In the genomic region with DNA sequence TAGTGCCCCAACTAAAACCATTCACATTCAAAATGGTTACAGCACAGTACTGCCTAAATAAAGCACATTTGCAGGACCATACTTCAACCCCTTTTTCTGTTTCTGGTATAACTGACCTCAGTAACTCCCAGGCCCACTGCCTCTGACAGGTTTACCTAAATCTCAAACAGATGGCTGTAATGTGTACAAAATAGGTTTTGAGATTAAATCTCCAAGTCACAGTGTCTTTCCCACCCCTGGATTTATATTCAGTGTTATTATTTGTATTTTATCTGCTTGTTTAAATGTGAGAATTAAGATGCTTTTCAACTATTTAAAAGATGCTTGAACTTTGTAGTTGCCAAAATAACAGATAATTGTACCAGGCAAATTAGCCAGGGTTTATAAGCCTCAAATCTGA, we compare ENCODE assay signal across 10 cellular contexts. TPM values are rescaled to one million over a fixed set of nuclear protein-coding genes. Genes with fewer than 3 reads are reported as not detected.
"Had no signal": no experiment of that assay in that cellular context is flagged by ENCODE, and none has a peak within 500 bp of the region (broad histone marks: within the 10 kb centered on the region; RNA-seq: fewer than 3 reads in every experiment).

No MANE protein-coding gene starts in this region.

- H3K4me1 ChIP-seq: HAP-1 had no signal

- H3K9me3 Mint-ChIP-seq: IgD-negative memory B cell had no signal

- H3K9ac ChIP-seq: GM23248, KMS-11 had no signal

- H3K27ac Mint-ChIP-seq: HFFc6, IgD-negative memory B cell had no signal

- DNase-seq: GM23248, GOT3, H7, HFFc6, KBM-7 had no signal

- H3K27ac ChIP-seq: GM23248, HL-60, KMS-11 had no signal

- H3K4me2 ChIP-seq: KMS-11 had no signal

- FAIRE-seq: HepG2 had no signal

- H3K9me3 ChIP-seq: HAP-1 had no signal

- H3K4me3 Mint-ChIP-seq: HFFc6, IgD-negative memory B cell had no signal

- H3K4me3 ChIP-seq: GM23248, HAP-1 had no signal

- H2AFZ ChIP-seq: GM23248 had no signal

- H3K36me3 ChIP-seq: HAP-1 had no signal

- H3K36me3 Mint-ChIP-seq: IgD-negative memory B cell had no signal

RNA-seq across cellular contexts. Expression of gene KIF6, which starts 4.7 kb away (rescaled TPM):
- total RNA-seq: HFFc6 had no signal
- polyA plus RNA-seq: IgD-negative memory B cell had no signal
